ENCODE assay signal across 11 cellular contexts in the genomic region with DNA sequence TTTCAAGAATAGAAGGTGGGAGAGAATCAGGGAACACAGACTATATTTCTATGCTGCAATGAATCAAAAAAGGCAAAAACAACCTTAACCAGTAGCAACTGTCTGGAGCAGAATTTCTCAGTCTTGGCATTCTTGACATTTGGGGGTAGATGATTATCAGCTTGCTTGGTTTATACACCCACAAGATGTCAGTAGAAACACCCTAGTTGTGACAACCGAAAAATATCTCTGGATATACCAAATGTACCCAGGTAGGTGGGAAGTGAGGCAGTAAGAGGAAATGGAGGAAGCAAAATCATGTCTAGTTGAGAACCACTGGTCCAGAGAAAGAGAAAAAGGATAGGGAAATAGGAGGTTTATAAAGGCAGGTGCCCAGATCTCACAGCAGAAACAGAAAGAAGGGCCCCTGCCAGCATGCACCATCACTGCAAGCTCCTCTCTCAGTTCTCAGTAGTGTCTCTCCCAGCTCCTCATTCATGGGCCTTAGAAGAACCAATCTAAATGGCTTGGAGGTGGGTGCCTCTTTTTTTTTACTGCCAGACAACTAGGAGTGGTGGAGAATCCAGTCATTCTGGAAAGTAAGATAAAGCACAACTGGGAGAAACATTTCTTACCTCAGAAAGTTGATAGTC. TPM values are rescaled to one million over a fixed set of nuclear protein-coding genes. Genes with fewer than 3 reads are reported as not detected.
DNase-seq lines count a peak whose midpoint lies in the region; ATAC-seq and TF ChIP-seq lines count a peak whose summit lies in the region.
"Had no signal": no experiment of that assay in that cellular context is flagged by ENCODE, and none has a peak within 500 bp of the region (broad histone marks: within the 10 kb centered on the region; RNA-seq: fewer than 3 reads in every experiment).

No MANE protein-coding gene starts in this region.

- no peaks in the 10 kb centered on the region for H3K9me3 Mint-ChIP-seq in CD4-positive, alpha-beta T cell
- no peaks in the 10 kb centered on the region for H3K9me3 Mint-ChIP-seq in activated naive CD8-positive, alpha-beta T cell treated with anti-CD3 and anti-CD28 coated beads for 36 hours

- intact Hi-C loops in CD4-positive, alpha-beta T cell (cut with DNase I, micrococcal nuclease): no loop called here
- intact Hi-C loops in mucosa of descending colon (cut with DNase I, micrococcal nuclease): no loop called here

- peaks cover 61% of the 10 kb centered on the region for H3K36me3 Mint-ChIP-seq in CD4-positive, alpha-beta T cell (ENCODE audit: low read depth)
- H3K36me3 Mint-ChIP-seq in activated naive CD8-positive, alpha-beta T cell treated with anti-CD3 and anti-CD28 coated beads for 36 hours: peaks cover 13% of the 10 kb centered on the region

- ATAC-seq in CD4-positive, alpha-beta T cell (ENCODE audit: poor library complexity): no peak
- ATAC-seq in GM19395 (IDR thresholded peaks at IDR 0.05; ENCODE audit: unreplicated experiment) (peak; percentile 73), HG03159 (IDR thresholded peaks at IDR 0.05; ENCODE audit: unreplicated experiment) (peak; percentile 66), mucosa of descending colon (no peak)

- H3K4me3 ChIP-seq in mucosa of descending colon: no peak overlapping the region
- H3K4me3 ChIP-seq: suprapubic skin had no signal

- no peaks in the 10 kb centered on the region for H3K9me3 ChIP-seq in CD4-positive, alpha-beta T cell (ENCODE audit: control insufficient read depth, low read length)
- no peaks in the 10 kb centered on the region for H3K9me3 ChIP-seq in mucosa of descending colon
- H3K9me3 ChIP-seq: suprapubic skin had no signal

- H3K27me3 ChIP-seq in CD4-positive, alpha-beta T cell (ENCODE audit: control insufficient read depth, insufficient read depth, low read length): no peaks in the 10 kb centered on the region
- H3K27me3 ChIP-seq: suprapubic skin had no signal

- H3K27ac Mint-ChIP-seq in CD4-positive, alpha-beta T cell: peak overlapping the region; percentile 55
- peak overlapping the region; percentile 80 for H3K27ac Mint-ChIP-seq in activated naive CD8-positive, alpha-beta T cell treated with anti-CD3 and anti-CD28 coated beads for 36 hours

- CTCF ChIA-PET in CD4-positive, alpha-beta T cell (lab: Charles Lee): no interaction called here

- H3K4me1 ChIP-seq in mucosa of descending colon (ENCODE audit: low read depth): no peaks in the 10 kb centered on the region
- H3K4me1 ChIP-seq: suprapubic skin had no signal

- H3K4me1 Mint-ChIP-seq in CD4-positive, alpha-beta T cell (ENCODE audit: low read depth): peaks cover 44% of the 10 kb centered on the region
- peaks cover 32% of the 10 kb centered on the region for H3K4me1 Mint-ChIP-seq in activated naive CD8-positive, alpha-beta T cell treated with anti-CD3 and anti-CD28 coated beads for 36 hours

- H3K27me3 Mint-ChIP-seq in CD4-positive, alpha-beta T cell: no peaks in the 10 kb centered on the region
- H3K27me3 Mint-ChIP-seq in activated naive CD8-positive, alpha-beta T cell treated with anti-CD3 and anti-CD28 coated beads for 36 hours: no peaks in the 10 kb centered on the region

- no peak for TF ChIP-seq CTCF in CD4-positive, alpha-beta T cell (IDR thresholded peaks at IDR 0.05)
- no peak for TF ChIP-seq CTCF in mucosa of descending colon (IDR thresholded peaks at IDR 0.05)

- no peak overlapping the region for H3K27ac ChIP-seq in CD4-positive, alpha-beta T cell (ENCODE audit: low read depth, low read length)
- H3K27ac ChIP-seq: suprapubic skin, VCaP had no signal

- no peak overlapping the region for H3K4me3 Mint-ChIP-seq in CD4-positive, alpha-beta T cell
- no peak overlapping the region for H3K4me3 Mint-ChIP-seq in activated naive CD8-positive, alpha-beta T cell treated with anti-CD3 and anti-CD28 coated beads for 36 hours

- POLR2A ChIA-PET in CD4-positive, alpha-beta T cell (lab: Charles Lee): no interaction called here

- no peaks in the 10 kb centered on the region for H3K36me3 ChIP-seq in mucosa of descending colon (ENCODE audit: low read depth)

- no peak for DNase-seq in CD4-positive, alpha-beta T cell
- DNase-seq in activated naive CD8-positive, alpha-beta T cell treated with anti-CD3 and anti-CD28 coated beads for 36 hours: no peak
- DNase-seq in amniotic stem cell (lab: John Stamatoyannopoulos, UW) (no peak), mucosa of descending colon (no peak), NCI-H524 (lab: John Stamatoyannopoulos, UW) (no peak), SKM-1 (lab: John Stamatoyannopoulos, UW; ENCODE audit: unreplicated experiment) (no peak)
- DNase-seq: NCI-H1930 had no signal

RNA-seq across cellular contexts. Expression of gene MBD2, which starts 50.4 kb away (rescaled TPM):
- 10 to 100 TPM; 70.9 to 73.3 TPM for total RNA-seq in CD4-positive, alpha-beta T cell
- total RNA-seq in activated naive CD8-positive, alpha-beta T cell treated with anti-CD3 and anti-CD28 coated beads for 36 hours: 100 to 1,000 TPM; 116 to 133 TPM
- total RNA-seq in mucosa of descending colon: 100 to 1,000 TPM in 2 of 3 donors, 10 to 100 TPM in 1; 83.3 to 108 (median 106) TPM

Comparison
In these comparisons a context has a peak if more than half of its experiments do, and no peak if none do; other contexts are left out.
1. ATAC-seq: peak in GM19395 (single experiment) and HG03159 (single experiment); none in CD4-positive, alpha-beta T cell (single experiment) and mucosa of descending colon (single experiment).